Comparison of ENCODE assay signal across 8 cellular contexts in genomic region chr11:44565746-44566558, GRCh38. TPM values are rescaled to one million over a fixed set of nuclear protein-coding genes. Genes with fewer than 3 reads are reported as not detected.
DNase-seq lines count a peak whose midpoint lies in the region; ATAC-seq, FAIRE-seq and TF ChIP-seq lines count a peak whose summit lies in the region.

No MANE protein-coding gene starts in this region.

- H3K27ac ChIP-seq in rectal smooth muscle tissue (ENCODE audit: low read depth, low read length): peak overlapping the region; percentile 1

- H3K9me3 ChIP-seq in NT2/D1 (ENCODE audit: insufficient read depth, low read length): no peaks in the 10 kb centered on the region

- peaks cover 36% of the 10 kb centered on the region for H3K4me1 ChIP-seq in NT2/D1 (ENCODE audit: insufficient read depth, insufficient read length)
- H3K4me1 ChIP-seq in rectal smooth muscle tissue (ENCODE audit: control insufficient read depth, insufficient read depth, low read length): peaks cover 11% of the 10 kb centered on the region

- H3K27me3 ChIP-seq in NT2/D1 (ENCODE audit: insufficient read depth, insufficient read length): peaks cover 28% of the 10 kb centered on the region
- no peaks in the 10 kb centered on the region for H3K27me3 ChIP-seq in rectal smooth muscle tissue (ENCODE audit: control insufficient read depth, insufficient read depth, low read length)

- TF ChIP-seq POLR2A in GM12891 (IDR thresholded peaks at IDR 0.05; ENCODE audit: low read depth, low read length) (no peak), erythroblast (IDR thresholded peaks at IDR 0.05; ENCODE audit: low read length) (peak; percentile 75)

- FAIRE-seq in GM12891 (lab: Jason Lieb, UNC): peak; percentile 26

- no peak for DNase-seq in GM12891 (ENCODE audit: insufficient read length, low spot score)
- DNase-seq in NT2/D1 (ENCODE audit: low read depth, low spot score): no peak
- DNase-seq in erythroblast (lab: John Stamatoyannopoulos, UW): no peak
- no peak for DNase-seq in NCI-H1417 treated with DMSO at 0.1 percent for 48 hours (lab: John Stamatoyannopoulos, UW)
- no peak for DNase-seq in cerebellar nuclear complex (lab: John Stamatoyannopoulos, UW)
- no peak for DNase-seq in NK-92 (lab: John Stamatoyannopoulos, UW; ENCODE audit: unreplicated experiment)

- H3K4me3 ChIP-seq in NT2/D1 (ENCODE audit: insufficient read length, low read depth): peak overlapping the region; percentile 59
- H3K4me3 ChIP-seq in rectal smooth muscle tissue (ENCODE audit: low read length): peak overlapping the region; percentile 65

- no peaks in the 10 kb centered on the region for H3K36me3 ChIP-seq in NT2/D1 (ENCODE audit: insufficient read depth, insufficient read length, low read length)
- H3K36me3 ChIP-seq in rectal smooth muscle tissue (ENCODE audit: control insufficient read depth, insufficient read depth, low read length): no peaks in the 10 kb centered on the region

- no peak for ATAC-seq in GM18870 (IDR thresholded peaks at IDR 0.05; ENCODE audit: unreplicated experiment)

- peak overlapping the region; percentile 87 for H3K9ac ChIP-seq in NT2/D1 (ENCODE audit: insufficient read length, low read depth)
- H3K9ac ChIP-seq in rectal smooth muscle tissue (ENCODE audit: low read length): peak overlapping the region; percentile 59

TF ChIP-seq in GM12891, 5 proteins besides CTCF, POLR2A, EP300 and RAD21:
- TF ChIP-seq TAF1 (IDR thresholded peaks at IDR 0.05; ENCODE audit: low read depth, low read length) (no peak), POLR2AphosphoS5 (IDR thresholded peaks at IDR 0.05; ENCODE audit: low read depth, low read length) (no peak), POU2F2 (IDR thresholded peaks at IDR 0.05; ENCODE audit: low read depth, low read length) (no peak), SPI1 (IDR thresholded peaks at IDR 0.05; ENCODE audit: low read depth, low read length) (no peak), PAX5 (IDR thresholded peaks at IDR 0.05; ENCODE audit: insufficient read depth, low read length, severe bottlenecking) (no peak)

RNA-seq across cellular contexts. Expression of gene CD82, which starts 0.5 kb away (rescaled TPM):
- 127 TPM for polyA plus RNA-seq in GM12891 (2012; ENCODE audit: low read depth, missing spikeins)
